Comparison of ENCODE assay signal across 24 cellular contexts in the genomic region with DNA sequence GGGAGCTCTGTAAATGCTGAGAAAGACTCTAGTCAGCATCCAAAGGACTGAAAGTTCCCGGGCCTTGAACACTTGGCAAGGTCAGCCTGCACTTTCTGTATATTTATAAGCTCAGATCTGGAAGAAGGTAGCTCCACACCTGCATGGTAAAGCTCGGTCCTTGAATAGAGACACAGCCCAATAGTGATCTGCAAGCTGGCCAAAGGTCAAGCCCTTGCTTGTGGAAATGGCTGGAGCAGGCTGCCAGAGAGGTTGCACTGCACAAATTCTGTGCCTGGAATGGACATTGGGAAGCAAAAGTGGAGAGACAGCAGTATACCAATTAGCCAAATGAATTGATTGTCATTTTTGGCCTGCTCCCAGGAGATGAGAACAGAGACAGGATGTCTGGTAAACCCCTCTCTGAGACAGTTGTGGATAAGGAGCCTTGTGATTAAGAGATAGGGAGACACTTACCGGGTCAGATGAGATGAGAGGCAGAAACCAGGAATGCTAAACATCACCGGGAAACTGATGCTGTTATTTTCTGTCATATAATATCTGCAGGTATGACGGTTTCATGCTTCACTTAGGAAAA. TPM values are rescaled to one million over a fixed set of nuclear protein-coding genes. Genes with fewer than 3 reads are reported as not detected.
DNase-seq lines count a peak whose midpoint lies in the region; ATAC-seq and TF ChIP-seq lines count a peak whose summit lies in the region.
"Had no signal": no experiment of that assay in that cellular context is flagged by ENCODE, and none has a peak within 500 bp of the region (broad histone marks: within the 10 kb centered on the region; RNA-seq: fewer than 3 reads in every experiment).

No MANE protein-coding gene starts in this region.

- DNase-seq in DMS53 (lab: John Stamatoyannopoulos, UW) (peak; percentile 38), DMS53 treated with DMSO at 0.1 percent for 48 hours (lab: John Stamatoyannopoulos, UW; ENCODE audit: unreplicated experiment) (no peak), NCI-H2029 (lab: John Stamatoyannopoulos, UW) (peak; percentile 37), putamen (ENCODE audit: low spot score) (no peak)
- no peak for DNase-seq in activated T-cell treated with anti-CD3 and anti-CD28 coated beads, Interleukin-2, amount 50 U/mL, for 1 hour
- no peak for DNase-seq in activated effector memory CD4-positive, alpha-beta T cell treated with Interleukin-2 at 50 U/mL for 16 hours
- DNase-seq: Calu3; CD8-positive, alpha-beta memory T cell; DMS153; GDM1; Karpas-422; MV-4-11; NCI-H1105 treated with DMSO at 0.1 percent for 48 hours; NCI-H2081 treated with DMSO at 0.1 percent for 48 hours; NCI-H2227 treated with DMSO at 0.1 percent for 48 hours; NCI-H510A; NCI-H748 treated with DMSO at 0.1 percent for 48 hours; OCI-M1 had no signal

- no peaks in the 10 kb centered on the region for H3K9me3 ChIP-seq in mesodermal cell (ENCODE audit: control insufficient read depth, low read length)

- H3K27ac ChIP-seq in mesodermal cell (ENCODE audit: low read depth, low read length, severe bottlenecking), result peak overlapping the region; percentile 17
- H3K27ac ChIP-seq: 22Rv1, C4-2B had no signal

- H3K4me3 ChIP-seq in mesodermal cell (ENCODE audit: extremely low read depth, insufficient read depth, low read length, poor library complexity, severe bottlenecking), result no peak overlapping the region

- H3K36me3 ChIP-seq in mesodermal cell (ENCODE audit: control insufficient read depth, insufficient read depth, low read length), result no peaks in the 10 kb centered on the region

- H3K4me1 ChIP-seq in mesodermal cell (ENCODE audit: control insufficient read depth, insufficient read depth, low read length, poor library complexity, severe bottlenecking), result peaks cover 13% of the 10 kb centered on the region

- WGBS in mesodermal cell (ENCODE audit: insufficient coverage in 2 of 2), 2 experiments, result 92 to 94% methylated on average over 4 to 5 of the region's 5 CpGs

- ATAC-seq in SK-N-SH treated with all-trans-retinoic acid at 6 μM for 48 hours, result no peak
- ATAC-seq: HCT116, Right ventricle myocardium inferior had no signal

TF ChIP-seq in SK-N-SH treated with all-trans-retinoic acid at 6 μM for 48 hours, 23 proteins besides CTCF, POLR2A, EP300 and RAD21:
- TF ChIP-seq, protein P1, sequence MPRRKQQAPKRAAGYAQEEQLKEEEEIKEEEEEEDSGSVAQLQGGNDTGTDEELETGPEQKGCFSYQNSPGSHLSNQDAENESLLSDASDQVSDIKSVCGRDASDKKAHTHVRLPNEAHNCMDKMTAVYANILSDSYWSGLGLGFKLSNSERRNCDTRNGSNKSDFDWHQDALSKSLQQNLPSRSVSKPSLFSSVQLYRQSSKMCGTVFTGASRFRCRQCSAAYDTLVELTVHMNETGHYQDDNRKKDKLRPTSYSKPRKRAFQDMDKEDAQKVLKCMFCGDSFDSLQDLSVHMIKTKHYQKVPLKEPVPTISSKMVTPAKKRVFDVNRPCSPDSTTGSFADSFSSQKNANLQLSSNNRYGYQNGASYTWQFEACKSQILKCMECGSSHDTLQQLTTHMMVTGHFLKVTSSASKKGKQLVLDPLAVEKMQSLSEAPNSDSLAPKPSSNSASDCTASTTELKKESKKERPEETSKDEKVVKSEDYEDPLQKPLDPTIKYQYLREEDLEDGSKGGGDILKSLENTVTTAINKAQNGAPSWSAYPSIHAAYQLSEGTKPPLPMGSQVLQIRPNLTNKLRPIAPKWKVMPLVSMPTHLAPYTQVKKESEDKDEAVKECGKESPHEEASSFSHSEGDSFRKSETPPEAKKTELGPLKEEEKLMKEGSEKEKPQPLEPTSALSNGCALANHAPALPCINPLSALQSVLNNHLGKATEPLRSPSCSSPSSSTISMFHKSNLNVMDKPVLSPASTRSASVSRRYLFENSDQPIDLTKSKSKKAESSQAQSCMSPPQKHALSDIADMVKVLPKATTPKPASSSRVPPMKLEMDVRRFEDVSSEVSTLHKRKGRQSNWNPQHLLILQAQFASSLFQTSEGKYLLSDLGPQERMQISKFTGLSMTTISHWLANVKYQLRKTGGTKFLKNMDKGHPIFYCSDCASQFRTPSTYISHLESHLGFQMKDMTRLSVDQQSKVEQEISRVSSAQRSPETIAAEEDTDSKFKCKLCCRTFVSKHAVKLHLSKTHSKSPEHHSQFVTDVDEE (CRISPR knock-in tag; IDR thresholded peaks at IDR 0.05), result peak; percentile 64; the same call in 1 of the 2 replicates
- no peak for TF ChIP-seq GLIS3 (CRISPR knock-in tag; IDR thresholded peaks at IDR 0.05)
- TF ChIP-seq TOX (CRISPR knock-in tag; IDR thresholded peaks at IDR 0.05; ENCODE audit: borderline replicate concordance), result no peak
- TF ChIP-seq OSR1 (CRISPR knock-in tag; IDR thresholded peaks at IDR 0.05), result no peak
- TF ChIP-seq, protein P2, sequence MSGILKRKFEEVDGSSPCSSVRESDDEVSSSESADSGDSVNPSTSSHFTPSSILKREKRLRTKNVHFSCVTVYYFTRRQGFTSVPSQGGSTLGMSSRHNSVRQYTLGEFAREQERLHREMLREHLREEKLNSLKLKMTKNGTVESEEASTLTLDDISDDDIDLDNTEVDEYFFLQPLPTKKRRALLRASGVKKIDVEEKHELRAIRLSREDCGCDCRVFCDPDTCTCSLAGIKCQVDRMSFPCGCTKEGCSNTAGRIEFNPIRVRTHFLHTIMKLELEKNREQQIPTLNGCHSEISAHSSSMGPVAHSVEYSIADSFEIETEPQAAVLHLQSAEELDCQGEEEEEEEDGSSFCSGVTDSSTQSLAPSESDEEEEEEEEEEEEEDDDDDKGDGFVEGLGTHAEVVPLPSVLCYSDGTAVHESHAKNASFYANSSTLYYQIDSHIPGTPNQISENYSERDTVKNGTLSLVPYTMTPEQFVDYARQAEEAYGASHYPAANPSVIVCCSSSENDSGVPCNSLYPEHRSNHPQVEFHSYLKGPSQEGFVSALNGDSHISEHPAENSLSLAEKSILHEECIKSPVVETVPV (CRISPR knock-in tag; IDR thresholded peaks at IDR 0.05), result no peak
- no peak for TF ChIP-seq POU6F1 (CRISPR knock-in tag; IDR thresholded peaks at IDR 0.05; ENCODE audit: borderline replicate concordance, low read depth)
- TF ChIP-seq ESRRG (CRISPR knock-in tag; IDR thresholded peaks at IDR 0.05), result no peak
- no peak for TF ChIP-seq CREB5 (CRISPR knock-in tag; IDR thresholded peaks at IDR 0.05; ENCODE audit: low read depth)
- peak; percentile 66 for TF ChIP-seq ISL1 (CRISPR knock-in tag; IDR thresholded peaks at IDR 0.05)
- TF ChIP-seq TCF4 (CRISPR knock-in tag; IDR thresholded peaks at IDR 0.05; ENCODE audit: borderline replicate concordance), result peak; percentile 73; the same call in 1 of the 2 replicates

RNA-seq across cellular contexts. Expression of gene FRA10AC1, which starts 8.0 kb away (rescaled TPM):
- polyA plus RNA-seq in mesodermal cell (2013, experiment 1 of 2), result 18.0 TPM
- 18.5 TPM for polyA plus RNA-seq in mesodermal cell (2013, experiment 2 of 2)

RNA-seq across cellular contexts. Expression of gene LGI1, which starts 47.3 kb away (rescaled TPM):
- 35.6 TPM for polyA plus RNA-seq in mesodermal cell (2013, experiment 1 of 2)
- polyA plus RNA-seq in mesodermal cell (2013, experiment 2 of 2), result 24.1 TPM
- polyA plus RNA-seq: CD8-positive, alpha-beta memory T cell had no signal

Comparison
In these comparisons a context has a peak if more than half of its experiments do, and no peak if none do; other contexts are left out.
1. DNase-seq: peak in DMS53 (single experiment) and NCI-H2029 (single experiment); none in DMS53 treated with DMSO at 0.1 percent for 48 hours (single experiment), activated T-cell treated with anti-CD3 and anti-CD28 coated beads, Interleukin-2, amount 50 U/mL, for 1 hour (single experiment), activated effector memory CD4-positive, alpha-beta T cell treated with Interleukin-2 at 50 U/mL for 16 hours (single experiment) and putamen (single experiment).